In genomic region chr19:14536926-14537692, GRCh38 we compare ENCODE assay signal across 9 cellular contexts. TPM values are rescaled to one million over a fixed set of nuclear protein-coding genes. Genes with fewer than 3 reads are reported as not detected.
DNase-seq lines count a peak whose midpoint lies in the region; ATAC-seq, FAIRE-seq and TF ChIP-seq lines count a peak whose summit lies in the region.
"Had no signal": no experiment of that assay in that cellular context is flagged by ENCODE, and none has a peak within 500 bp of the region (broad histone marks: within the 10 kb centered on the region; RNA-seq: fewer than 3 reads in every experiment).

No MANE protein-coding gene starts in this region.

- H3K36me3 Mint-ChIP-seq in brain, result peaks cover 12% of the 10 kb centered on the region
- peaks cover 39% of the 10 kb centered on the region for H3K36me3 Mint-ChIP-seq in stimulated activated effector memory CD8-positive, alpha-beta T cell treated with anti-CD3 and anti-CD28 coated beads, Interleukin-12 subunit alpha, Interleukin-12 subunit beta, amount 100 ng/mL, for 72 hours
- H3K36me3 Mint-ChIP-seq: activated naive CD4-positive, alpha-beta T cell treated with anti-CD3 and anti-CD28 coated beads, Interleukin-2, amount 50 U/mL, for 24 hours had no signal

- ATAC-seq in stimulated activated effector memory CD8-positive, alpha-beta T cell treated with anti-CD3 and anti-CD28 coated beads, Interleukin-12 subunit alpha, Interleukin-12 subunit beta, amount 100 ng/mL, for 72 hours, result peak; percentile 55

- no peaks in the 10 kb centered on the region for H3K27me3 ChIP-seq in NT2/D1 (ENCODE audit: insufficient read depth, insufficient read length)

- H3K27ac Mint-ChIP-seq in brain, result peak overlapping the region in 2 of 5 experiments; percentile 24 to 60
- no peak overlapping the region for H3K27ac Mint-ChIP-seq in stimulated activated effector memory CD8-positive, alpha-beta T cell treated with anti-CD3 and anti-CD28 coated beads, Interleukin-12 subunit alpha, Interleukin-12 subunit beta, amount 100 ng/mL, for 72 hours
- H3K27ac Mint-ChIP-seq: activated naive CD4-positive, alpha-beta T cell treated with anti-CD3 and anti-CD28 coated beads, Interleukin-2, amount 50 U/mL, for 24 hours had no signal

- no peak for TF ChIP-seq CTCF in brain (conservative IDR thresholded peaks at IDR 0.05)

- H3K4me3 ChIP-seq in NT2/D1 (ENCODE audit: insufficient read length, low read depth), result no peak overlapping the region

- FAIRE-seq in GM19239 (lab: Jason Lieb, UNC), result no peak

- H3K9ac ChIP-seq in NT2/D1 (ENCODE audit: insufficient read length, low read depth), result peak overlapping the region; percentile 51

- H3K27me3 Mint-ChIP-seq in brain, result no peaks in the 10 kb centered on the region
- H3K27me3 Mint-ChIP-seq: activated naive CD4-positive, alpha-beta T cell treated with anti-CD3 and anti-CD28 coated beads, Interleukin-2, amount 50 U/mL, for 24 hours had no signal

- DNase-seq in D341Med (ENCODE audit: low spot score) (peak; percentile 72), NT2/D1 (ENCODE audit: low read depth, low spot score) (peak; percentile 92), iris pigment epithelial cell (ENCODE audit: low read depth) (peak; percentile 85), 8988T (no peak), GM19239 (ENCODE audit: insufficient read length, low spot score) (no peak), NK-92 (lab: John Stamatoyannopoulos, UW; ENCODE audit: unreplicated experiment) (no peak)
- DNase-seq in stimulated activated effector memory CD8-positive, alpha-beta T cell treated with anti-CD3 and anti-CD28 coated beads, Interleukin-12 subunit alpha, Interleukin-12 subunit beta, amount 100 ng/mL, for 72 hours (ENCODE audit: low spot score in 2 of 2), result no peak

- H3K4me1 Mint-ChIP-seq in brain, result peaks cover 18% of the 10 kb centered on the region
- peaks cover 17% of the 10 kb centered on the region for H3K4me1 Mint-ChIP-seq in stimulated activated effector memory CD8-positive, alpha-beta T cell treated with anti-CD3 and anti-CD28 coated beads, Interleukin-12 subunit alpha, Interleukin-12 subunit beta, amount 100 ng/mL, for 72 hours

- peaks cover 12% of the 10 kb centered on the region for H3K36me3 ChIP-seq in NT2/D1 (ENCODE audit: insufficient read depth, insufficient read length, low read length)

- H3K9me3 ChIP-seq in NT2/D1 (ENCODE audit: insufficient read depth, low read length), result no peaks in the 10 kb centered on the region

- H3K9me3 Mint-ChIP-seq in brain, result no peaks in the 10 kb centered on the region
- no peaks in the 10 kb centered on the region for H3K9me3 Mint-ChIP-seq in stimulated activated effector memory CD8-positive, alpha-beta T cell treated with anti-CD3 and anti-CD28 coated beads, Interleukin-12 subunit alpha, Interleukin-12 subunit beta, amount 100 ng/mL, for 72 hours
- H3K9me3 Mint-ChIP-seq: activated naive CD4-positive, alpha-beta T cell treated with anti-CD3 and anti-CD28 coated beads, Interleukin-2, amount 50 U/mL, for 24 hours had no signal

- peak overlapping the region in 3 of 5 experiments; percentile 40 to 67 (median 64) for H3K4me3 Mint-ChIP-seq in brain
- no peak overlapping the region for H3K4me3 Mint-ChIP-seq in stimulated activated effector memory CD8-positive, alpha-beta T cell treated with anti-CD3 and anti-CD28 coated beads, Interleukin-12 subunit alpha, Interleukin-12 subunit beta, amount 100 ng/mL, for 72 hours
- H3K4me3 Mint-ChIP-seq: activated naive CD4-positive, alpha-beta T cell treated with anti-CD3 and anti-CD28 coated beads, Interleukin-2, amount 50 U/mL, for 24 hours had no signal

- H3K4me1 ChIP-seq in NT2/D1 (ENCODE audit: insufficient read depth, insufficient read length), result peaks cover 12% of the 10 kb centered on the region

RNA-seq across cellular contexts. Expression of gene TECR, which starts 7.7 kb away (rescaled TPM):
- 627 TPM for polyA plus RNA-seq in brain (ENCODE audit: insufficient read depth, low read depth, low replicate concordance)

RNA-seq across cellular contexts. Expression of gene DNAJB1, which starts 18.9 kb away (rescaled TPM):
- 154 TPM for polyA plus RNA-seq in brain (ENCODE audit: insufficient read depth, low read depth, low replicate concordance)

RNA-seq across cellular contexts. Expression of gene NDUFB7, which starts 34.8 kb away (rescaled TPM):
- 694 TPM for polyA plus RNA-seq in brain (ENCODE audit: insufficient read depth, low read depth, low replicate concordance)

RNA-seq across cellular contexts. Expression of gene GIPC1, which starts 41.2 kb away (rescaled TPM):
- polyA plus RNA-seq in brain (ENCODE audit: insufficient read depth, low read depth, low replicate concordance), result 137 TPM

RNA-seq across cellular contexts. Expression of gene CLEC17A, which starts 45.8 kb away (rescaled TPM):
- not detected for polyA plus RNA-seq in brain (ENCODE audit: insufficient read depth, low read depth, low replicate concordance)

Comparison
In these comparisons a context has a peak if more than half of its experiments do, and no peak if none do; other contexts are left out.
1. DNase-seq: peak in D341Med (single experiment), NT2/D1 (single experiment) and iris pigment epithelial cell (single experiment); none in stimulated activated effector memory CD8-positive, alpha-beta T cell treated with anti-CD3 and anti-CD28 coated beads, Interleukin-12 subunit alpha, Interleukin-12 subunit beta, amount 100 ng/mL, for 72 hours (0 of 2), 8988T (single experiment), GM19239 (single experiment) and NK-92 (single experiment).